ENCODE assay signal across 8 cellular contexts in genomic region chr3:42831321-42831713, GRCh38. TPM values are rescaled to one million over a fixed set of nuclear protein-coding genes. Genes with fewer than 3 reads are reported as not detected.
DNase-seq lines count a peak whose midpoint lies in the region; ATAC-seq and TF ChIP-seq lines count a peak whose summit lies in the region.

No MANE protein-coding gene starts in this region.

- no peak for TF ChIP-seq POLR2A in esophagus squamous epithelium (IDR thresholded peaks at IDR 0.05)

- no peaks in the 10 kb centered on the region for H3K36me3 Mint-ChIP-seq in nephron progenitor cell (ENCODE audit: low read depth)

- intact Hi-C loops in esophagus squamous epithelium (cut with DNase I) = loop anchor here (5.0 kb wide), 1 partner anchor 51 kb away; no protein-coding TSS in a partner anchor

- H3K27me3 ChIP-seq in NT2/D1 (ENCODE audit: insufficient read depth, insufficient read length) (no peaks in the 10 kb centered on the region), esophagus squamous epithelium (no peaks in the 10 kb centered on the region)

- H3K4me1 ChIP-seq in NT2/D1 (ENCODE audit: insufficient read depth, insufficient read length) = no peaks in the 10 kb centered on the region
- H3K4me1 ChIP-seq in esophagus squamous epithelium = peaks cover 0 to 27% (median 13%) of the 10 kb centered on the region in 3 donors

- peaks cover 17% of the 10 kb centered on the region for H3K4me1 Mint-ChIP-seq in nephron progenitor cell

- H3K4me3 ChIP-seq in NT2/D1 (ENCODE audit: insufficient read length, low read depth) (no peak overlapping the region), esophagus squamous epithelium (no peak overlapping the region)

- peak; percentile 53 to 75 (median 72) for TF ChIP-seq CTCF in esophagus squamous epithelium (IDR thresholded peaks at IDR 0.05)
- peak; percentile 78 for TF ChIP-seq CTCF in nephron progenitor cell (IDR thresholded peaks at IDR 0.05)

- H3K27ac Mint-ChIP-seq in nephron progenitor cell = no peak overlapping the region

- peaks cover 2% of the 10 kb centered on the region for H3K27me3 Mint-ChIP-seq in nephron progenitor cell (ENCODE audit: low read depth, poor library complexity)

- H3K9me3 ChIP-seq in NT2/D1 (ENCODE audit: insufficient read depth, low read length) (no peaks in the 10 kb centered on the region), esophagus squamous epithelium (no peaks in the 10 kb centered on the region)

- no peaks in the 10 kb centered on the region for H3K9me3 Mint-ChIP-seq in nephron progenitor cell

- 21% methylated on average over 3 of the region's 3 CpGs for WGBS in esophagus squamous epithelium, 2 donors

- H3K36me3 ChIP-seq in NT2/D1 (ENCODE audit: insufficient read depth, insufficient read length, low read length) (no peaks in the 10 kb centered on the region), esophagus squamous epithelium (no peaks in the 10 kb centered on the region)

- no peak overlapping the region for H3K9ac ChIP-seq in NT2/D1 (ENCODE audit: insufficient read length, low read depth)

- no peak overlapping the region for H3K27ac ChIP-seq in esophagus squamous epithelium

- no peak overlapping the region for H3K4me3 Mint-ChIP-seq in nephron progenitor cell

- DNase-seq in ELR (ENCODE audit: low read depth) = peak; percentile 61
- peak; percentile 66 for DNase-seq in NT2/D1 (ENCODE audit: low read depth, low spot score)
- peak; percentile 71 for DNase-seq in activated CD8-positive, alpha-beta memory T cell treated with anti-CD3 and anti-CD28 coated beads, Interleukin-2, amount 50 U/mL, for 4 hours
- no peak for DNase-seq in esophagus squamous epithelium (lab: John Stamatoyannopoulos, UW)
- peak; percentile 84 for DNase-seq in nephron progenitor cell
- DNase-seq in stimulated activated naive CD8-positive, alpha-beta T cell treated with anti-CD3 and anti-CD28 coated beads, Interleukin-15, Interleukin-2, amounts not matched to agents 100 U/mL and 50 U/mL, for 24 hours = peak; percentile 86
- DNase-seq in GOT3 (lab: John Stamatoyannopoulos, UW) = no peak

- peak; percentile 43 for ATAC-seq in HG03558 (IDR thresholded peaks at IDR 0.05; ENCODE audit: extremely low read depth, unreplicated experiment)
- peak; percentile 79 for ATAC-seq in stimulated activated naive CD8-positive, alpha-beta T cell treated with anti-CD3 and anti-CD28 coated beads, Interleukin-15, Interleukin-2, amounts not matched to agents 100 U/mL and 50 U/mL, for 24 hours

RNA-seq across cellular contexts. Expression of gene ACKR2, which starts 22.1 kb away (rescaled TPM):
- 1 to 10 TPM; 2.7 to 6.5 (median 3.1) TPM for total RNA-seq in esophagus squamous epithelium

RNA-seq across cellular contexts. Expression of gene HIGD1A, which starts 27.0 kb away (rescaled TPM):
- 100 to 1,000 TPM in 3 of 4 donors, 10 to 100 TPM in 1; 52.3 to 239 (median 212) TPM for total RNA-seq in esophagus squamous epithelium

RNA-seq across cellular contexts. Expression of gene CYP8B1, which starts 44.4 kb away (rescaled TPM):
- not detected for total RNA-seq in esophagus squamous epithelium

RNA-seq across cellular contexts. Expression of gene CCDC13, which starts 58.3 kb away (rescaled TPM):
- total RNA-seq in esophagus squamous epithelium = 1 to 10 TPM in 1 of 4 donors, under 1 TPM in 1, not detected in 2; 0.62 to 1.3 TPM

Comparison
In these comparisons a context has a peak if more than half of its experiments do, and no peak if none do; other contexts are left out.
1. DNase-seq: peak in ELR (single experiment), NT2/D1 (single experiment), activated CD8-positive, alpha-beta memory T cell treated with anti-CD3 and anti-CD28 coated beads, Interleukin-2, amount 50 U/mL, for 4 hours (single experiment), nephron progenitor cell (single experiment) and stimulated activated naive CD8-positive, alpha-beta T cell treated with anti-CD3 and anti-CD28 coated beads, Interleukin-15, Interleukin-2, amounts not matched to agents 100 U/mL and 50 U/mL, for 24 hours (single experiment); none in esophagus squamous epithelium (single experiment) and GOT3 (single experiment).